1 cellular context compared by ENCODE assay signal in the genomic region with DNA sequence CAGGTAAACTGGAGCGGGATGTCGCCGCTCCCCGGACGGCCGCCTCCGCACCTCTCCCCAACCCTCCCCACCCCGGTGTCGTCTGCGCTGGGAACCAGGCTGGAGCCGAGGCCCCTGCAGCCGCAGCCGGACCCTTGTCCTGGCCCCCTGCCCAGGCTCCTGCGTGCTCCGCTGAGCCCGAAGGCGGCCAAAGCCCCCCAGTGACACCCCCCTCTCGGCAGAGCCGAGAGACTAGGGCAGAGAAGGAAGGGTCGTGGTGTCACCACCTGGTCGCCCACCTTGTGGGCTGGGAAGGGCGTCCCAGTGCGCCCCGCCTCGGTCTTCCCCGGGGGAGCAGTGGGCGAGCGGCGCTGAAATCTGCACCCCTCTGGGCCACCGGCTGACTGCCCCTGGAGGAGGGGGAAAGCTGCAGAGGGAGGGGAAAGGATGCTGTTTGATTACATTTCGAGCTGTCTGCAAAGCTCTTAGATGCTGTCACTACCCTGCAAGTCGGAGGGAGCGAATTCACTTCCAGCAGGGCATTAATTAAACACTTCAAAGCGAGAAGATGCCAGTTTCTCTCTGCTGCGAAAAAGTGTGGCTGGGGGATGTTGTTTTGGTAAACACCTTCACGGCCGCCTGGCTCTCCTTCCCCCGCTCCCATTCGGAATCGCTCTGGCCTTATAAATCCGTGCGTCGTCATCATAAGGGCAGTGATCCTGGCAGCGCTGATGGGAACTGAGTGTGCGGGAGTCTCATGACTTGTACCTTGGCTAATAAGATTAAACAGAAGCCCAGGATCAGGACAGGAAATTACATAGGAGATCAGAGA.
TF ChIP-seq lines count a peak whose summit lies in the region.

No MANE protein-coding gene starts in this region.

TF ChIP-seq in GM23338, 12 proteins besides CTCF, POLR2A, EP300 and RAD21 (continued from another document):
- TF ChIP-seq POLR2AphosphoS5 (IDR thresholded peaks at IDR 0.05; ENCODE audit: low read depth): no peak
- TF ChIP-seq REST (IDR thresholded peaks at IDR 0.05; ENCODE audit: unreplicated experiment): no peak
- TF ChIP-seq NANOG (IDR thresholded peaks at IDR 0.05; ENCODE audit: borderline replicate concordance): no peak
- no peak for TF ChIP-seq ZNF331 (CRISPR knock-in tag; IDR thresholded peaks at IDR 0.05; ENCODE audit: low read depth)
- TF ChIP-seq EZH2 (IDR thresholded peaks at IDR 0.05; ENCODE audit: low read depth, unreplicated experiment): no peak
- TF ChIP-seq JUNB (IDR thresholded peaks at IDR 0.05; ENCODE audit: unreplicated experiment): no peak
- TF ChIP-seq, protein P1, sequence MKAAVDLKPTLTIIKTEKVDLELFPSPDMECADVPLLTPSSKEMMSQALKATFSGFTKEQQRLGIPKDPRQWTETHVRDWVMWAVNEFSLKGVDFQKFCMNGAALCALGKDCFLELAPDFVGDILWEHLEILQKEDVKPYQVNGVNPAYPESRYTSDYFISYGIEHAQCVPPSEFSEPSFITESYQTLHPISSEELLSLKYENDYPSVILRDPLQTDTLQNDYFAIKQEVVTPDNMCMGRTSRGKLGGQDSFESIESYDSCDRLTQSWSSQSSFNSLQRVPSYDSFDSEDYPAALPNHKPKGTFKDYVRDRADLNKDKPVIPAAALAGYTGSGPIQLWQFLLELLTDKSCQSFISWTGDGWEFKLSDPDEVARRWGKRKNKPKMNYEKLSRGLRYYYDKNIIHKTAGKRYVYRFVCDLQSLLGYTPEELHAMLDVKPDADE (IDR thresholded peaks at IDR 0.05): no peak
- no peak for TF ChIP-seq CREB1 (CRISPR knock-in tag; IDR thresholded peaks at IDR 0.05; ENCODE audit: low read depth)
- TF ChIP-seq EZH2phosphoT487 (IDR thresholded peaks at IDR 0.05; ENCODE audit: unreplicated experiment): no peak
